ENCODE assay signal across 10 cellular contexts in the genomic region with DNA sequence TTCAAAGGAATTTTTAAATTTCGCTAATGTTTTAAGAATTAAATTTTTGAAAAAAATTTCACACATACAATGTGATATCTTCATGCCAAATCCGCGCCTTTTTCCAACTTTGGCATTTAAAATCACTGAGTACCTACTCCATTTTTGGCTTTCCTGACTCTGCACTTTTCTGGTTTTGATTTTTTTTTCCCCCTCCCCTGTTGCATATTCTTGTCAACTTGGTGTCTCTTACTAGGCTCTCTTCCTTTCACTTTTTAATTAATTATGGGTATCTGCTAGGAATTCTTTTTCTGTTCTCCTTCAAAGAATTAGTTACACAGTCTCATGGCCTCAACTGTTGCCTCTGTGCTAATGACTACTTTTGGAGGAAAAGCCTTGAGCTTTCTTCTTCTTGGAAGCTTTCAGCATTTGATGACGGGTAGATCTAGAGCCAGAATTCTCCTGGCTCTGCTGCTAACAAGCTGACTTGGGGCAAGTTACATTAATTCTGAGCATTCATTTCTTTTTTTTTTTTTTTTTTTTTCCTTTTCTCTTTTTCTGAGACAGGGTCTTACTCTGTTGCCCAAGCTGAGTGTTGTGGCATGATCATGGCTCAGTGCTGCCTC. TPM values are rescaled to one million over a fixed set of nuclear protein-coding genes. Genes with fewer than 3 reads are reported as not detected.
DNase-seq lines count a peak whose midpoint lies in the region; FAIRE-seq and TF ChIP-seq lines count a peak whose summit lies in the region.
"Had no signal": no experiment of that assay in that cellular context is flagged by ENCODE, and none has a peak within 500 bp of the region (broad histone marks: within the 10 kb centered on the region; RNA-seq: fewer than 3 reads in every experiment).

No MANE protein-coding gene starts in this region.

- H3K36me3 ChIP-seq in Caco-2 (ENCODE audit: control insufficient read depth, insufficient read depth, low read length) (no peaks in the 10 kb centered on the region), H1 (ENCODE audit: control insufficient read depth in 2 of 4, insufficient read depth in 4 of 4, low read length in 3 of 4) (peaks cover 0 to 15% (median 5%) of the 10 kb centered on the region in 4 experiments; a peak in 3 of 8 replicates), neural progenitor cell (no peaks in the 10 kb centered on the region), ovary (no peaks in the 10 kb centered on the region)

- 87% methylated on average over 4 of the region's 4 CpGs; no CpG with 5 or more reads in 1 of the 2 experiments for WGBS in H1 (ENCODE audit: extremely low coverage in 1 of 2, insufficient coverage in 1 of 2, insufficient read length in 1 of 2, insufficient replicate concordance in 2 of 2, low coverage in 1 of 2, low lambda C conversion rate in 2 of 2, missing lambda C conversion rate in 1 of 2), 2 experiments
- 84 to 88% (median 87%) methylated on average over 4 of the region's 4 CpGs for WGBS in ovary, 3 donors

- H2BK20ac ChIP-seq in H1 (ENCODE audit: low read length): no peak overlapping the region

- no peaks in the 10 kb centered on the region for H3K27me3 ChIP-seq in Caco-2 (replicated peaks; ENCODE audit: control insufficient read depth, insufficient read depth, low read length)
- no peaks in the 10 kb centered on the region for H3K27me3 ChIP-seq in H1 (replicated peaks in 1 of 4; ENCODE audit: control insufficient read depth in 3 of 4, extremely low read depth in 1 of 4, insufficient read depth in 3 of 4, low read length in 3 of 4)
- H3K27me3 ChIP-seq in neural progenitor cell: no peaks in the 10 kb centered on the region
- no peaks in the 10 kb centered on the region for H3K27me3 ChIP-seq in ovary

- CTCF ChIA-PET in Caco-2 (lab: Charles Lee) (no interaction called here), H1 (lab: Charles Lee; ENCODE audit: partially characterized antibody) (interaction anchor here (0.6 to 1.2 kb wide), 2 partner anchors 11 to 877 kb away, joined by 3 read pairs; no protein-coding TSS in a partner anchor)

- H3K27ac Mint-ChIP-seq in Caco-2 (ENCODE audit: unreplicated experiment) (peak overlapping the region; percentile 24), HFFc6 (no peak overlapping the region), neural progenitor cell (no peak overlapping the region)

- no peak overlapping the region for H2BK15ac ChIP-seq in H1 (ENCODE audit: low read length)

- no peak overlapping the region for H2AFZ ChIP-seq in H1 (ENCODE audit: low read length)
- H2AFZ ChIP-seq in neural progenitor cell (replicated peaks): no peak overlapping the region

- H3K36me3 Mint-ChIP-seq in Caco-2 (ENCODE audit: insufficient read depth, unreplicated experiment) (peaks cover 42% of the 10 kb centered on the region), HFFc6 (ENCODE audit: low read depth) (no peaks in the 10 kb centered on the region), neural progenitor cell (peaks cover 9% of the 10 kb centered on the region)

- H4K20me1 ChIP-seq in H1 (replicated peaks in 1 of 2; ENCODE audit: control insufficient read depth in 1 of 2, insufficient read depth in 2 of 2, low read length in 2 of 2) (no peaks in the 10 kb centered on the region), neural progenitor cell (ENCODE audit: low read depth) (no peaks in the 10 kb centered on the region)

- intact Hi-C loops in Caco-2 (cut with micrococcal nuclease; ENCODE audit: unreplicated experiment) (no loop called here), ovary (cut with DNase I) (no loop called here)

- peak overlapping the region; percentile 1; the same call in 1 of the 2 replicates for H3K4me3 ChIP-seq in Caco-2 (ENCODE audit: low read depth, low read length)
- H3K4me3 ChIP-seq in H1 (ENCODE audit: extremely low read depth in 1 of 4, insufficient read depth in 2 of 4, low read depth in 3 of 4, low read length in 4 of 4): peak overlapping the region in 1 of 4 experiments; percentile 82; a peak in 1 of 8 replicates
- H3K4me3 ChIP-seq in neural progenitor cell: peak overlapping the region; percentile 71
- H3K4me3 ChIP-seq in ovary: no peak overlapping the region
- no peak overlapping the region for H3K4me3 ChIP-seq in foreskin fibroblast (ENCODE audit: low read depth in 1 of 2, low read length in 2 of 2)

- no peak for FAIRE-seq in H1 (lab: Jason Lieb, UNC)

- H3K23ac ChIP-seq in H1 (ENCODE audit: insufficient read length): no peak overlapping the region

- peak overlapping the region; percentile 11 to 81; a peak in 1 of 4 replicates for H3K4me2 ChIP-seq in H1 (ENCODE audit: insufficient read depth in 1 of 2, low read depth in 2 of 2, low read length in 2 of 2)
- H3K4me2 ChIP-seq in neural progenitor cell: peak overlapping the region; percentile 87

- H3K9ac ChIP-seq in H1 (replicated peaks in 1 of 4; ENCODE audit: extremely low read depth in 1 of 4, low read depth in 3 of 4, low read length in 3 of 4) (no peak overlapping the region; a peak in 1 of 7 replicates), neural progenitor cell (no peak overlapping the region)

- H3F3A ChIP-seq in neural progenitor cell (ENCODE audit: low read depth): peaks cover 19% of the 10 kb centered on the region

- POLR2A ChIA-PET in Caco-2 (lab: Charles Lee): no interaction called here
- POLR2A ChIA-PET in H1 (lab: Charles Lee; ENCODE audit: partially characterized antibody): interaction anchor here (0.6 kb wide), 1 partner anchor 118 kb away, joined by 3 read pairs; no protein-coding TSS in a partner anchor

- H2BK120ac ChIP-seq in H1 (replicated peaks; ENCODE audit: low read depth, low read length): no peak overlapping the region

- DNase-seq in Caco-2: no peak
- no peak for DNase-seq in HFFc6
- no peak for DNase-seq in H1 (ENCODE audit: low read depth in 1 of 2, low spot score in 2 of 2)
- no peak for DNase-seq in neural progenitor cell (ENCODE audit: low spot score)
- no peak for DNase-seq in NCI-H1417 (lab: John Stamatoyannopoulos, UW)
- DNase-seq in ovary: no peak
- no peak for DNase-seq in foreskin fibroblast
- DNase-seq: central memory CD4-positive, alpha-beta T cell; lower lobe of right lung; NCI-H526 treated with DMSO at 0.1 percent for 48 hours had no signal

- H3K4ac ChIP-seq in H1 (replicated peaks; ENCODE audit: insufficient read length, low read depth, low read length): no peak overlapping the region

- H3K4me3 Mint-ChIP-seq in Caco-2 (ENCODE audit: unreplicated experiment) (peak overlapping the region; percentile 95), HFFc6 (peak overlapping the region; percentile 25; the same call in 1 of the 2 replicates), neural progenitor cell (peak overlapping the region; percentile 61)

- TF ChIP-seq POLR2A in H1 (IDR thresholded peaks at IDR 0.05; ENCODE audit: control extremely low read depth in 1 of 2, low read depth in 2 of 2, low read length in 2 of 2): no peak
- TF ChIP-seq POLR2A in ovary (IDR thresholded peaks at IDR 0.05): no peak

- H3K27ac ChIP-seq in H1 (ENCODE audit: low read depth, low read length) (no peak overlapping the region), neural progenitor cell (no peak overlapping the region), ovary (no peak overlapping the region)
- H3K27ac ChIP-seq: lower lobe of right lung had no signal

- TF ChIP-seq EP300 in H1 (IDR thresholded peaks at IDR 0.05; ENCODE audit: borderline replicate concordance in 1 of 2, low read depth in 2 of 2, low read length in 2 of 2) (no peak), ovary (IDR thresholded peaks at IDR 0.05) (no peak)

- no peak for TF ChIP-seq RAD21 in H1 (IDR thresholded peaks at IDR 0.05 in 1 of 2, conservative IDR thresholded peaks at IDR 0.05 in 1 of 2; ENCODE audit: low read depth in 2 of 2, low read length in 2 of 2)

- H3K9me3 Mint-ChIP-seq in Caco-2 (ENCODE audit: unreplicated experiment) (no peaks in the 10 kb centered on the region), HFFc6 (no peaks in the 10 kb centered on the region), neural progenitor cell (peaks cover 4% of the 10 kb centered on the region)

- 0 out of 2 replicates have a peak, but pooled peaks cover 4% of the 10 kb centered on the region for H3K4me1 ChIP-seq in Caco-2
- peaks cover 3 to 6% (median 4%) of the 10 kb centered on the region in 4 experiments; a peak in 6 of 7 replicates for H3K4me1 ChIP-seq in H1 (replicated peaks in 1 of 4; ENCODE audit: control insufficient read depth in 3 of 4, insufficient read depth in 4 of 4, low read length in 3 of 4)
- H3K4me1 ChIP-seq in neural progenitor cell: peaks cover 11% of the 10 kb centered on the region
- H3K4me1 ChIP-seq in ovary (ENCODE audit: insufficient read depth): peaks cover 2% of the 10 kb centered on the region

- H3K56ac ChIP-seq in H1 (replicated peaks; ENCODE audit: insufficient read length, low read depth, low read length): no peak overlapping the region

- H2BK5ac ChIP-seq in H1 (ENCODE audit: low read depth, low read length): no peak overlapping the region

- TF ChIP-seq CTCF in Caco-2 (IDR thresholded peaks at IDR 0.05; ENCODE audit: insufficient read depth in 1 of 2, low read depth in 1 of 2, low read length in 1 of 2, severe bottlenecking in 1 of 2, unreplicated experiment in 1 of 2): no peak
- TF ChIP-seq CTCF in HFFc6 (IDR thresholded peaks at IDR 0.05): no peak
- TF ChIP-seq CTCF in H1 (IDR thresholded peaks at IDR 0.05; ENCODE audit: control extremely low read depth in 1 of 3, insufficient read depth in 1 of 3, low read depth in 1 of 3, low read length in 3 of 3): no peak
- TF ChIP-seq CTCF in neural progenitor cell (IDR thresholded peaks at IDR 0.05): no peak
- no peak for TF ChIP-seq CTCF in ovary (IDR thresholded peaks at IDR 0.05)
- TF ChIP-seq CTCF in foreskin fibroblast (IDR thresholded peaks at IDR 0.05; ENCODE audit: low read depth, low read length): no peak

- no peaks in the 10 kb centered on the region for H3K79me1 ChIP-seq in H1 (ENCODE audit: low read depth, low read length)

- H2AK5ac ChIP-seq in H1 (ENCODE audit: low read depth, low read length): no peak overlapping the region

- H4K8ac ChIP-seq in H1 (ENCODE audit: extremely low read depth, insufficient read depth, low read length): no peak overlapping the region

- H4K91ac ChIP-seq in H1 (replicated peaks; ENCODE audit: insufficient read length, low read length): no peak overlapping the region

- peaks cover 4% of the 10 kb centered on the region; the same call in 1 of the 2 replicates for H3K23me2 ChIP-seq in H1 (ENCODE audit: low read depth, low read length)

- H3K9me3 ChIP-seq in Caco-2 (no peaks in the 10 kb centered on the region), H1 (ENCODE audit: insufficient read depth in 2 of 2, low read depth in 1 of 2, low read length in 1 of 2) (no peaks in the 10 kb centered on the region), neural progenitor cell (ENCODE audit: low read depth) (no peaks in the 10 kb centered on the region), ovary (no peaks in the 10 kb centered on the region)
- H3K9me3 ChIP-seq: lower lobe of right lung had no signal

- H2BK12ac ChIP-seq in H1 (ENCODE audit: low read depth, low read length): no peak overlapping the region

- H4K5ac ChIP-seq in H1 (ENCODE audit: insufficient read length, low read depth, low read length): no peak overlapping the region

- no TSS peak for BruUV-seq in Caco-2 (replicated peaks; lab: Mats Ljungman, UMichigan)

- peaks cover 24% of the 10 kb centered on the region for H3K4me1 Mint-ChIP-seq in Caco-2 (ENCODE audit: low read depth, unreplicated experiment)
- H3K4me1 Mint-ChIP-seq in HFFc6 (ENCODE audit: low read depth): peaks cover 21% of the 10 kb centered on the region
- peaks cover 21% of the 10 kb centered on the region for H3K4me1 Mint-ChIP-seq in neural progenitor cell

- H3K79me2 ChIP-seq in H1 (ENCODE audit: control insufficient read depth in 1 of 2, insufficient read depth in 2 of 2, low read length in 2 of 2): no peaks in the 10 kb centered on the region
- peaks cover 11% of the 10 kb centered on the region for H3K79me2 ChIP-seq in neural progenitor cell (ENCODE audit: low read depth)

- H3K27me3 Mint-ChIP-seq in Caco-2 (ENCODE audit: insufficient read depth, unreplicated experiment): no peaks in the 10 kb centered on the region
- peaks cover 3% of the 10 kb centered on the region; the same call in 1 of the 2 replicates for H3K27me3 Mint-ChIP-seq in HFFc6 (ENCODE audit: insufficient read depth)
- H3K27me3 Mint-ChIP-seq in neural progenitor cell (ENCODE audit: insufficient read depth, low read depth): peaks cover 3% of the 10 kb centered on the region

- H3K14ac ChIP-seq in H1 (ENCODE audit: insufficient read length): no peak overlapping the region

- H3K18ac ChIP-seq in H1 (ENCODE audit: extremely low read depth, low read length): no peak overlapping the region

RNA-seq across cellular contexts. Expression of gene AGL, which starts 1.8 kb away (rescaled TPM):
- total RNA-seq in Caco-2 (2022) (23.6 and 24.2 TPM in 2 replicates), neural progenitor cell (ENCODE audit: low replicate concordance) (13.0 and 23.4 TPM in 2 replicates), ovary (10 to 100 TPM in 6 of 7 donors, 1 to 10 TPM in 1; 7.2 to 13.8 (median 10.5) TPM)
- 1 to 10 TPM; 5.8 to 8.2 (median 7.2) TPM for total RNA-seq in HFFc6 (2021; fragmentation: NEBNext Ultra II Directional; extraction: Animal tissue kit (Norgen Biotek cat#: 25700))
- total RNA-seq in H1 (2021; fragmentation: NEBNext Ultra II Directional; extraction: Animal tissue kit (Norgen Biotek cat#: 25700)): 19.2 and 19.3 TPM in 2 replicates
- polyA plus RNA-seq in H1 (2011; rRNA removed) (2.0 and 2.7 TPM in 2 replicates), ovary (1 to 10 TPM; 4.1 to 6.8 TPM)
- polyA plus RNA-seq in H1 (2011; cell fraction: cytosol; rRNA removed): 3.7 TPM
- 2.7 TPM for polyA plus RNA-seq in H1 (2011; cell fraction: nucleus; rRNA removed)
- polyA plus RNA-seq in H1 (2012, experiment 1 of 2): 5.4 to 11.7 TPM (median 7.6 TPM) in 4 replicates
- polyA plus RNA-seq in H1 (2012, experiment 2 of 2): 0.64 TPM
- 9.2 TPM for polyA plus RNA-seq in H1 (2013, experiment 1 of 2)
- polyA plus RNA-seq in H1 (2013, experiment 2 of 2): 8.2 TPM
- polyA minus RNA-seq in H1 (2011; rRNA and poly(A)+ RNA removed): 14.0 and 20.2 TPM in 2 replicates
- polyA minus RNA-seq in H1 (2011; cell fraction: cytosol; rRNA and poly(A)+ RNA removed): 10.0 TPM
- 16.3 TPM for polyA minus RNA-seq in H1 (2011; cell fraction: nucleus; rRNA and poly(A)+ RNA removed)

Comparison
In these comparisons a context has a peak if more than half of its experiments do, and no peak if none do; other contexts are left out.
1. H3K4me3 ChIP-seq: peak in Caco-2 (single experiment) and neural progenitor cell (single experiment); none in ovary (single experiment) and foreskin fibroblast (0 of 2).
2. H3K4me3 Mint-ChIP-seq: peak in every context shown above with its lines; median percentile 95 in Caco-2; 61 in neural progenitor cell; 25 in HFFc6.